ENCODE assay signal across 8 cellular contexts in genomic region chr14:54420478-54421116, GRCh38. TPM values are rescaled to one million over a fixed set of nuclear protein-coding genes. Genes with fewer than 3 reads are reported as not detected.
DNase-seq lines count a peak whose midpoint lies in the region; ATAC-seq, FAIRE-seq and TF ChIP-seq lines count a peak whose summit lies in the region.

No MANE protein-coding gene starts in this region.

- no peaks in the 10 kb centered on the region for H3K9me3 ChIP-seq in right atrium auricular region
- H3K9me3 ChIP-seq in thyroid gland, result no peaks in the 10 kb centered on the region

- intact Hi-C loops in activated B cell treated with CpG ODN at 0.5 μM for 24 hours (cut with micrococcal nuclease), result no loop called here
- intact Hi-C loops in thyroid gland (cut with DNase I), result no loop called here

- H3K27ac ChIP-seq in right atrium auricular region (no peak overlapping the region), thyroid gland (no peak overlapping the region)

- CTCF ChIA-PET in activated B cell treated with CpG ODN at 0.5 μM for 24 hours (lab: Charles Lee), result no interaction called here

- no peaks in the 10 kb centered on the region for H3K27me3 ChIP-seq in right atrium auricular region
- no peaks in the 10 kb centered on the region for H3K27me3 ChIP-seq in thyroid gland

- peaks cover 4% of the 10 kb centered on the region for H3K4me1 Mint-ChIP-seq in activated B cell treated with CpG ODN at 0.5 μM for 24 hours

- WGBS in thyroid gland, 2 donors, result 48 to 57% methylated on average over 6 of the region's 6 CpGs

- H3K4me1 ChIP-seq in right atrium auricular region, result peaks cover 0 to 8% of the 10 kb centered on the region in 2 donors
- H3K4me1 ChIP-seq in thyroid gland, result peaks cover 0 to 6% of the 10 kb centered on the region in 2 donors

- peaks cover 15% of the 10 kb centered on the region for H3K36me3 Mint-ChIP-seq in activated B cell treated with CpG ODN at 0.5 μM for 24 hours (ENCODE audit: low read depth)

- no peaks in the 10 kb centered on the region for H3K9me3 Mint-ChIP-seq in activated B cell treated with CpG ODN at 0.5 μM for 24 hours

- H3K27me3 Mint-ChIP-seq in activated B cell treated with CpG ODN at 0.5 μM for 24 hours, result no peaks in the 10 kb centered on the region

- ATAC-seq in activated B cell treated with CpG ODN at 0.5 μM for 24 hours (ENCODE audit: low read depth) (peak; percentile 34), GM19467 (IDR thresholded peaks at IDR 0.05; ENCODE audit: unreplicated experiment) (no peak)

- H3K4me3 ChIP-seq in right atrium auricular region (no peak overlapping the region), thyroid gland (replicated peaks in 1 of 3) (no peak overlapping the region)

- peaks cover 5% of the 10 kb centered on the region for H3K36me3 ChIP-seq in right atrium auricular region
- no peaks in the 10 kb centered on the region for H3K36me3 ChIP-seq in thyroid gland

- no peak overlapping the region for H3K4me3 Mint-ChIP-seq in activated B cell treated with CpG ODN at 0.5 μM for 24 hours

- TF ChIP-seq POLR2A in thyroid gland (IDR thresholded peaks at IDR 0.05), result no peak

- POLR2A ChIA-PET in activated B cell treated with CpG ODN at 0.5 μM for 24 hours (lab: Charles Lee), result no interaction called here

- no peak overlapping the region for H3K27ac Mint-ChIP-seq in activated B cell treated with CpG ODN at 0.5 μM for 24 hours

- peak; percentile 19 for DNase-seq in NCI-H2107 treated with DMSO at 0.1 percent for 48 hours (lab: John Stamatoyannopoulos, UW; ENCODE audit: unreplicated experiment)
- no peak for DNase-seq in NCI-H2107 (lab: John Stamatoyannopoulos, UW)
- peak; percentile 76 for DNase-seq in HTR-8/SVneo (ENCODE audit: insufficient read length, low spot score)
- DNase-seq in activated B cell treated with CpG ODN at 0.5 μM for 24 hours, result no peak
- DNase-seq in right atrium auricular region (ENCODE audit: low spot score), result no peak
- DNase-seq in thyroid gland, result peak; percentile 10 to 27
- no peak for DNase-seq in GDM1 (lab: John Stamatoyannopoulos, UW)

- peak; percentile 90 for FAIRE-seq in HTR-8/SVneo (lab: Jason Lieb, UNC)

- TF ChIP-seq CTCF in activated B cell treated with CpG ODN at 0.5 μM for 24 hours (IDR thresholded peaks at IDR 0.05) (no peak), right atrium auricular region (IDR thresholded peaks at IDR 0.05) (peak; percentile 47 to 73), thyroid gland (IDR thresholded peaks at IDR 0.05) (peak in 3 of 6 experiments; percentile 15 to 59 (median 42))

RNA-seq across cellular contexts. Expression of gene CNIH1, which starts 20.6 kb away (rescaled TPM):
- total RNA-seq in activated B cell treated with CpG ODN at 0.5 μM for 24 hours (40.6 and 43.5 TPM in 2 replicates), right atrium auricular region (100 to 1,000 TPM; 132 to 134 TPM), thyroid gland (100 to 1,000 TPM in 3 of 4 donors, 10 to 100 TPM in 1; 52.0 to 167 (median 108) TPM)

RNA-seq across cellular contexts. Expression of gene CDKN3, which starts 23.8 kb away (rescaled TPM):
- total RNA-seq in activated B cell treated with CpG ODN at 0.5 μM for 24 hours (0.91 and 1.6 TPM in 2 replicates), right atrium auricular region (10 to 100 TPM in 1 of 2 donors, 1 to 10 TPM in 1; 3.6 to 11.1 TPM), thyroid gland (1 to 10 TPM in 3 of 4 donors, under 1 TPM in 1; 0.78 to 8.2 (median 4.9) TPM)

Comparison
In these comparisons a context has a peak if more than half of its experiments do, and no peak if none do; other contexts are left out.
1. DNase-seq: peak in NCI-H2107 treated with DMSO at 0.1 percent for 48 hours (single experiment), HTR-8/SVneo (single experiment) and thyroid gland (2 of 2); none in NCI-H2107 (single experiment), activated B cell treated with CpG ODN at 0.5 μM for 24 hours (single experiment), right atrium auricular region (single experiment) and GDM1 (single experiment).